In the genomic region with DNA sequence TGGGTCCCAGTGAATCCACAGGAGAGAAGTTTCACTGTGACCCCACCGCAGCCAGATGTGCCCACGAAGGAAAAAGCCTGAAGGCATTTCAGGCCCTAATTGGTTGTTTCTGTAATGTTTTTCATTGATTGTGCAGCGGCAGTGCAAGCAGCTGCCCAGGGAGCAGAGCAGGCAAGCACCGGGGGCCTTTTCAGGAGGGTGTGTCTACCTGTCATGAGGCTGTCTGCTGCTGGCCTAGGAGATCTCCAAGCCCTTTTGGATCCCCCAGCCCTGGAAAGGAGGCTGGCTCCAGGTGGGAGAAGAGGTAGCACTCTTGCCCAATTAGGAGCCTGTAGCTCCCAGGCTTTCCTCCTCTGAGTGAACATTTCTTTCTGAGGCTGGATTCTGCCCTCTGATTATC, we compare ENCODE assay signal across 12 cellular contexts.
A peak's percentile ranks its signal among the peaks of the same experiment; 100 is the strongest.
DNase-seq lines count a peak whose midpoint lies in the region; ATAC-seq and TF ChIP-seq lines count a peak whose summit lies in the region.
"Had no signal": no experiment of that assay in that cellular context is flagged by ENCODE, and none has a peak within 500 bp of the region (broad histone marks: within the 10 kb centered on the region; RNA-seq: fewer than 3 reads in every experiment).

No MANE protein-coding gene starts in this region.

- H3K27me3 Mint-ChIP-seq in immature natural killer cell (ENCODE audit: low read depth in 3 of 3) = peaks cover 6 to 13% (median 6%) of the 10 kb centered on the region in 3 donors

- H3K4me1 Mint-ChIP-seq in immature natural killer cell = peaks cover 26 to 29% of the 10 kb centered on the region in 2 donors
- H3K4me1 Mint-ChIP-seq: mesothelial cell of epicardium had no signal

- ATAC-seq in GM18907 (IDR thresholded peaks at IDR 0.05; ENCODE audit: unreplicated experiment) (peak; percentile 41), GM21576 (IDR thresholded peaks at IDR 0.05; ENCODE audit: unreplicated experiment) (peak; percentile 28), HG03108 (IDR thresholded peaks at IDR 0.05; ENCODE audit: unreplicated experiment) (peak; percentile 19), left lobe of liver (no peak)

- H3K27me3 ChIP-seq in ascending aorta = no peaks in the 10 kb centered on the region
- H3K27me3 ChIP-seq: SJCRH30 had no signal

- no peaks in the 10 kb centered on the region for H3K9me3 ChIP-seq in ascending aorta
- H3K9me3 ChIP-seq: SJCRH30 had no signal

- intact Hi-C loops in ascending aorta (cut with DNase I) = no loop called here

- TF ChIP-seq CTCF in ascending aorta (IDR thresholded peaks at IDR 0.05) = no peak

- H3K9me3 Mint-ChIP-seq in immature natural killer cell = peaks cover 0 to 5% (median 0%) of the 10 kb centered on the region in 6 donors
- H3K9me3 Mint-ChIP-seq: mesothelial cell of epicardium had no signal

- no peaks in the 10 kb centered on the region for H3K36me3 ChIP-seq in ascending aorta
- H3K36me3 ChIP-seq: SJCRH30 had no signal

- H3K36me3 Mint-ChIP-seq in immature natural killer cell = no peaks in the 10 kb centered on the region
- H3K36me3 Mint-ChIP-seq: mesothelial cell of epicardium had no signal

- H3K4me1 ChIP-seq in ascending aorta = no peaks in the 10 kb centered on the region
- H3K4me1 ChIP-seq: SJCRH30 had no signal

- no peak overlapping the region for H3K27ac ChIP-seq in ascending aorta
- H3K27ac ChIP-seq: SJCRH30 had no signal

- peak overlapping the region; percentile 47 to 89 (median 60) for H3K4me3 Mint-ChIP-seq in immature natural killer cell
- H3K4me3 Mint-ChIP-seq: mesothelial cell of epicardium had no signal

- no peak overlapping the region for H3K4me3 ChIP-seq in ascending aorta
- H3K4me3 ChIP-seq: SJCRH30 had no signal

- H3K27ac Mint-ChIP-seq in immature natural killer cell = peak overlapping the region in 5 of 6 donors; percentile 22 to 78 (median 71)
- H3K27ac Mint-ChIP-seq: mesothelial cell of epicardium had no signal

- DNase-seq in immature natural killer cell (no peak), left lobe of liver (ENCODE audit: low spot score) (no peak), ascending aorta (ENCODE audit: low spot score in 2 of 2) (no peak), OCI-M2 (lab: John Stamatoyannopoulos, UW; ENCODE audit: unreplicated experiment) (no peak)
- DNase-seq in activated CD8-positive, alpha-beta memory T cell treated with anti-CD3 and anti-CD28 coated beads, Interleukin-2, amount 50 U/mL, for 4 hours = no peak
- DNase-seq: effector CD8-positive, alpha-beta T cell; NCI-H2171 treated with DMSO at 0.1 percent for 48 hours; SJCRH30 had no signal
